Comparison of ENCODE assay signal across 11 cellular contexts in the genomic region with DNA sequence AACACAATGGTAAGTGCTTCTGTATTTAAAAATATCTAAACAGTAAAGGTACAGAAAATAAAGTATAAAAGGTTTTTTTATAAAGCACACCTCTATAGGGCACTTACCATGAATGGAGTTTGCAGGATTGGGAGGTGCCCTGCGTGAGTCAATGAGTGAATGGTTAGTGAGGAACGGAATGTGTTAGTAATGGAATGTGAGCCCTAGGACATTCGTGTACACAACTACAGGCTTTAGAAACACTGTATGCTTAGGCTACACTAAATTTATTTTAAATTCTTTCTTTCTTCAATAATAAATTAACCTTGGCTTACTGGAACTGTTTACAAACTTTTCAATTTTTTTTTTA.
DNase-seq lines count a peak whose midpoint lies in the region; ATAC-seq and TF ChIP-seq lines count a peak whose summit lies in the region.
"Had no signal": no experiment of that assay in that cellular context is flagged by ENCODE, and none has a peak within 500 bp of the region (broad histone marks: within the 10 kb centered on the region; RNA-seq: fewer than 3 reads in every experiment).

No MANE protein-coding gene starts in this region.

- peak overlapping the region; percentile 83; the same call in 1 of the 2 replicates for H2BK20ac ChIP-seq in IMR-90 (ENCODE audit: low read depth, low read length)

- H4K20me1 ChIP-seq in IMR-90 (ENCODE audit: insufficient read depth, low read length) (no peaks in the 10 kb centered on the region), mammary epithelial cell (ENCODE audit: insufficient read depth, low read length) (no peaks in the 10 kb centered on the region)

- no CpG with 5 or more reads among the region's 3 CpGs for WGBS in IMR-90 (ENCODE audit: extremely low coverage in 2 of 2, insufficient read length in 1 of 2), 2 experiments
- 0% methylated on average over 3 of the region's 3 CpGs for WGBS in mammary epithelial cell (ENCODE audit: low coverage, missing lambda C conversion rate)
- 45% methylated on average over 3 of the region's 3 CpGs for WGBS in suprapubic skin

- no peak overlapping the region for H3K4me3 ChIP-seq in IMR-90 (ENCODE audit: insufficient read depth, low read depth, low read length)
- peak overlapping the region in 1 of 3 experiments; percentile 13 for H3K4me3 ChIP-seq in mammary epithelial cell (replicated peaks in 1 of 3; ENCODE audit: insufficient read depth in 1 of 3, low read depth in 2 of 3, low read length in 3 of 3)
- no peak overlapping the region for H3K4me3 ChIP-seq in gastrocnemius medialis
- H3K4me3 ChIP-seq in suprapubic skin: no peak overlapping the region
- H3K4me3 ChIP-seq: Peyer's patch had no signal

- no peak for TF ChIP-seq EP300 in suprapubic skin (IDR thresholded peaks at IDR 0.05)

- H3K36me3 ChIP-seq in IMR-90 (ENCODE audit: control insufficient read depth, insufficient read depth, low read length) (no peaks in the 10 kb centered on the region), mammary epithelial cell (ENCODE audit: insufficient read depth, low read length) (no peaks in the 10 kb centered on the region), gastrocnemius medialis (no peaks in the 10 kb centered on the region), suprapubic skin (no peaks in the 10 kb centered on the region)
- H3K36me3 ChIP-seq: Peyer's patch had no signal

- H3K4me2 ChIP-seq in IMR-90 (ENCODE audit: low read depth, low read length) (no peak overlapping the region; the same call in 1 of the 2 replicates), mammary epithelial cell (ENCODE audit: insufficient read depth, low read depth, low read length) (peak overlapping the region; percentile 85)
- H3K4me2 ChIP-seq: KMS-11 had no signal

- BruUV-seq in IMR-90 (replicated peaks; lab: Mats Ljungman, UMichigan): no TSS peak
- no TSS peak for BruUV-seq in mammary epithelial cell (replicated peaks; lab: Mats Ljungman, UMichigan)

- ATAC-seq in IMR-90 (ENCODE audit: low read depth) (peak; percentile 95), gastrocnemius medialis (no peak), sciatic nerve (no peak)

- no peak for TF ChIP-seq POLR2A in IMR-90 (IDR thresholded peaks at IDR 0.05; ENCODE audit: low read depth, low read length)
- no peak for TF ChIP-seq POLR2A in gastrocnemius medialis (IDR thresholded peaks at IDR 0.05)
- TF ChIP-seq POLR2A in suprapubic skin (IDR thresholded peaks at IDR 0.05): no peak

- POLR2A ChIA-PET in IMR-90 (lab: Charles Lee; ENCODE audit: unreplicated experiment): interaction anchor here (0.6 kb wide), 1 partner anchor 293 kb away, joined by 4 read pairs; no protein-coding TSS in a partner anchor

- peak overlapping the region; percentile 58; the same call in 1 of the 2 replicates for H3K56ac ChIP-seq in IMR-90 (ENCODE audit: extremely low read depth, insufficient read depth, low read length)

- no peak overlapping the region for H2AK5ac ChIP-seq in IMR-90 (ENCODE audit: low read depth, low read length)

- dilution Hi-C loops in IMR-90 (cut with HindIII; ENCODE audit: low sequenced_read_pairs, unreplicated experiment) (no loop called here), mammary epithelial cell (cut with HindIII; ENCODE audit: low sequenced_read_pairs) (no loop called here)

- H3K4me1 ChIP-seq in IMR-90 (ENCODE audit: control insufficient read depth, insufficient read depth, low read length): peaks cover 4% of the 10 kb centered on the region
- peaks cover 46% of the 10 kb centered on the region for H3K4me1 ChIP-seq in mammary epithelial cell (ENCODE audit: insufficient read depth, low read length)
- peaks cover 16 to 19% of the 10 kb centered on the region in 2 donors for H3K4me1 ChIP-seq in gastrocnemius medialis
- H3K4me1 ChIP-seq in suprapubic skin: peaks cover 5% of the 10 kb centered on the region
- H3K4me1 ChIP-seq: Peyer's patch had no signal

- H3K27ac ChIP-seq in IMR-90 (ENCODE audit: insufficient read depth, low read length) (no peak overlapping the region), mammary epithelial cell (ENCODE audit: insufficient read depth, low read depth, low read length) (peak overlapping the region; percentile 88), gastrocnemius medialis (no peak overlapping the region), suprapubic skin (no peak overlapping the region)
- H3K27ac ChIP-seq: KMS-11, Peyer's patch had no signal

- TF ChIP-seq CTCF in IMR-90 (conservative IDR thresholded peaks at IDR 0.05; ENCODE audit: low read depth, low read length) (no peak), mammary epithelial cell (conservative IDR thresholded peaks at IDR 0.05 in 1 of 2, IDR thresholded peaks at IDR 0.05 in 1 of 2; ENCODE audit: extremely low read depth in 1 of 2, insufficient read depth in 1 of 2, low read depth in 1 of 2, low read length in 2 of 2) (no peak), gastrocnemius medialis (IDR thresholded peaks at IDR 0.05 in 4 of 5, conservative IDR thresholded peaks at IDR 0.05 in 1 of 5) (no peak), suprapubic skin (IDR thresholded peaks at IDR 0.05) (no peak)

- peak; percentile 57 for DNase-seq in AG08396 (ENCODE audit: low spot score)
- peak; percentile 75 for DNase-seq in IMR-90
- peak; percentile 84 for DNase-seq in mammary epithelial cell
- peak; percentile 86 for DNase-seq in kidney tubule cell (ENCODE audit: low spot score)
- no peak for DNase-seq in gastrocnemius medialis
- no peak for DNase-seq in posterior vena cava (ENCODE audit: low spot score)
- DNase-seq in suprapubic skin (ENCODE audit: low spot score in 2 of 2): no peak
- no peak for DNase-seq in sciatic nerve (ENCODE audit: low spot score)
- DNase-seq: GOT3 had no signal

- H2AFZ ChIP-seq in IMR-90 (replicated peaks; ENCODE audit: low read length, poor library complexity): no peak overlapping the region
- H2AFZ ChIP-seq in mammary epithelial cell (ENCODE audit: low read depth, low read length): no peak overlapping the region

- H4K5ac ChIP-seq in IMR-90 (ENCODE audit: low read depth, low read length): no peak overlapping the region

- TF ChIP-seq RAD21 in IMR-90 (IDR thresholded peaks at IDR 0.05; ENCODE audit: low read length): no peak

- H3K27me3 ChIP-seq in IMR-90 (ENCODE audit: control insufficient read depth, insufficient read depth, low read length) (no peaks in the 10 kb centered on the region), mammary epithelial cell (ENCODE audit: insufficient read depth, low read length) (no peaks in the 10 kb centered on the region), gastrocnemius medialis (no peaks in the 10 kb centered on the region), suprapubic skin (peaks cover 4% of the 10 kb centered on the region)
- H3K27me3 ChIP-seq: Peyer's patch had no signal

- no peaks in the 10 kb centered on the region for H3K9me3 ChIP-seq in IMR-90 (ENCODE audit: control insufficient read depth, insufficient read depth, low read length)
- H3K9me3 ChIP-seq in mammary epithelial cell (replicated peaks; ENCODE audit: insufficient read depth, low read length): no peaks in the 10 kb centered on the region
- no peaks in the 10 kb centered on the region for H3K9me3 ChIP-seq in gastrocnemius medialis
- no peaks in the 10 kb centered on the region for H3K9me3 ChIP-seq in suprapubic skin

- no peak overlapping the region for H2BK15ac ChIP-seq in IMR-90 (ENCODE audit: low read depth, low read length)

- H3K4ac ChIP-seq in IMR-90 (ENCODE audit: low read depth, low read length): peak overlapping the region; percentile 15; the same call in 1 of the 2 replicates

- no peak overlapping the region for H3K14ac ChIP-seq in IMR-90 (replicated peaks; ENCODE audit: low read depth, low read length)

- H3K79me1 ChIP-seq in IMR-90 (ENCODE audit: low read depth in 1 of 2, low read length in 2 of 2): no peaks in the 10 kb centered on the region

- H4K91ac ChIP-seq in IMR-90 (ENCODE audit: insufficient read depth, low read depth, low read length): no peak overlapping the region; the same call in 1 of the 2 replicates

- H4K8ac ChIP-seq in IMR-90 (ENCODE audit: low read depth in 2 of 2, low read length in 2 of 2): peak overlapping the region in 1 of 2 experiments; percentile 65; a peak in 1 of 4 replicates

- H3K9ac ChIP-seq in IMR-90 (ENCODE audit: low read depth, low read length): no peak overlapping the region
- peak overlapping the region; percentile 0 for H3K9ac ChIP-seq in mammary epithelial cell (ENCODE audit: insufficient read depth, low read length)
- H3K9ac ChIP-seq: KMS-11 had no signal

- H3K79me2 ChIP-seq in mammary epithelial cell (ENCODE audit: insufficient read depth, low read length): no peaks in the 10 kb centered on the region

- H3K23ac ChIP-seq in IMR-90 (ENCODE audit: low read depth, low read length): no peak overlapping the region

- 0 out of 2 replicates have a peak, but pooled peaks cover 5% of the 10 kb centered on the region for H3K9me1 ChIP-seq in IMR-90 (ENCODE audit: insufficient read depth, low read length)

- H3K18ac ChIP-seq in IMR-90 (ENCODE audit: low read depth, low read length): no peak overlapping the region

- H2AK9ac ChIP-seq in IMR-90 (replicated peaks; ENCODE audit: low read depth, low read length, poor library complexity): no peak overlapping the region

- intact Hi-C loops in IMR-90 (cut with micrococcal nuclease): loop anchor here (1.0 to 2.0 kb wide), 3 partner anchors 341 to 748 kb away; no protein-coding TSS in a partner anchor
- intact Hi-C loops in mammary epithelial cell (cut with micrococcal nuclease): loop anchor here (2.0 to 10.0 kb wide), 5 partner anchors 243 to 748 kb away; a partner anchor contains a TSS
- intact Hi-C loops in gastrocnemius medialis (cut with DNase I; ENCODE audit: low total_unique reads): no loop called here
- intact Hi-C loops in posterior vena cava (cut with DNase I): no loop called here
- intact Hi-C loops in sciatic nerve (cut with DNase I): no loop called here

- in situ Hi-C loops in IMR-90 (cut with MboI; ENCODE audit: low sequenced_read_pairs) (loop anchor here (25.0 kb wide), 1 partner anchor 343 kb away; a partner anchor contains a TSS), mammary epithelial cell (cut with MboI; ENCODE audit: low sequenced_read_pairs in 2 of 2) (loop anchor here (25.0 kb wide), 4 partner anchors 618 to 782 kb away; a partner anchor contains a TSS), gastrocnemius medialis (cut with MboI; ENCODE audit: low sequenced_read_pairs in 4 of 4) (no loop called here)

- peak overlapping the region; percentile 81 for H2BK120ac ChIP-seq in IMR-90 (ENCODE audit: low read depth, low read length)

- CTCF ChIA-PET in IMR-90 (lab: Yijun Ruan, JAX) (interaction anchor here (0.9 to 2.3 kb wide), 2 partner anchors 152 to 341 kb away, joined by 4 to 8 read pairs; no protein-coding TSS in a partner anchor), mammary epithelial cell (lab: Charles Lee; ENCODE audit: low non-redundant PET) (interaction anchor here (0.6 to 1.0 kb wide), 2 partner anchors 198 to 341 kb away, joined by 3 to 4 read pairs; no protein-coding TSS in a partner anchor)

- peak overlapping the region; percentile 67 for H2BK5ac ChIP-seq in IMR-90 (ENCODE audit: low read depth, low read length, poor library complexity, severe bottlenecking)

TF ChIP-seq in IMR-90, 13 proteins besides CTCF, POLR2A, EP300 and RAD21:
- peak; percentile 7; the same call in 1 of the 2 replicates for TF ChIP-seq SMC3 (IDR thresholded peaks at IDR 0.05; ENCODE audit: low read depth, low read length)
- TF ChIP-seq CHD1 (IDR thresholded peaks at IDR 0.05; ENCODE audit: low read depth, low read length): no peak

Comparison
In these comparisons a context has a peak if more than half of its experiments do, and no peak if none do; other contexts are left out.
1. DNase-seq: peak in AG08396 (single experiment), IMR-90 (single experiment), mammary epithelial cell (single experiment) and kidney tubule cell (single experiment); none in gastrocnemius medialis (0 of 2), posterior vena cava (single experiment), suprapubic skin (0 of 2) and sciatic nerve (single experiment).
2. in situ Hi-C loops: an anchor here in IMR-90 (25.0 kb wide) and mammary epithelial cell (25.0 kb wide); none called in gastrocnemius medialis.
3. intact Hi-C loops: an anchor here in IMR-90 (1.0 to 2.0 kb wide) and mammary epithelial cell (2.0 to 10.0 kb wide); none called in gastrocnemius medialis, posterior vena cava and sciatic nerve.